8 cellular contexts compared by ENCODE assay signal in genomic region chr14:23566782-23567185, GRCh38. TPM values are rescaled to one million over a fixed set of nuclear protein-coding genes. Genes with fewer than 3 reads are reported as not detected.
DNase-seq lines count a peak whose midpoint lies in the region; ATAC-seq and TF ChIP-seq lines count a peak whose summit lies in the region.

No MANE protein-coding gene starts in this region.

- peak overlapping the region; percentile 95 for H2AFZ ChIP-seq in fibroblast of lung (ENCODE audit: low read length)

- H3K9me3 ChIP-seq in fibroblast of lung (ENCODE audit: control insufficient read depth, insufficient read depth, low read depth, low read length) (no peaks in the 10 kb centered on the region), ovary (no peaks in the 10 kb centered on the region)

- no peaks in the 10 kb centered on the region for H4K20me1 ChIP-seq in fibroblast of lung (ENCODE audit: control insufficient read depth, extremely low read depth, insufficient read depth, low read length)

- intact Hi-C loops in ovary (cut with DNase I), result loop anchor here in 1 of 4 donors (10.0 kb wide), 1 partner anchor 242 kb away; the partner anchor contains the start of gene PABPN1

- no peak for TF ChIP-seq POLR2A in ovary (IDR thresholded peaks at IDR 0.05)

- peak overlapping the region; percentile 55 to 70 (median 64) for H3K4me3 ChIP-seq in fibroblast of lung (replicated peaks in 1 of 4; ENCODE audit: control extremely low read depth in 1 of 4, insufficient read depth in 1 of 4, low read depth in 3 of 4, low read length in 4 of 4)
- H3K4me3 ChIP-seq in ovary, result peak overlapping the region; percentile 73

- peak overlapping the region; percentile 50 for H3K9ac ChIP-seq in fibroblast of lung (ENCODE audit: insufficient read depth, low read length)

- no peak for TF ChIP-seq EP300 in ovary (IDR thresholded peaks at IDR 0.05)

- WGBS in ovary, 3 donors, result 4 to 9% (median 6%) methylated on average over 5 of the region's 5 CpGs

- no peaks in the 10 kb centered on the region for H3K27me3 ChIP-seq in fibroblast of lung (ENCODE audit: control insufficient read depth, insufficient read depth, low read length)
- H3K27me3 ChIP-seq in ovary, result no peaks in the 10 kb centered on the region

- peak; percentile 63 for DNase-seq in AG20443 (ENCODE audit: low spot score)
- DNase-seq in RWPE1 (ENCODE audit: low spot score), result no peak
- DNase-seq in fibroblast of lung (ENCODE audit: low read depth in 2 of 2), result peak in 1 of 2 donors; percentile 28
- DNase-seq in ovary, result no peak
- DNase-seq in cerebellar nuclear complex (lab: John Stamatoyannopoulos, UW), result no peak
- no peak for DNase-seq in NCI-H2171 (lab: John Stamatoyannopoulos, UW)

- H3K4me1 ChIP-seq in fibroblast of lung (ENCODE audit: control insufficient read depth, extremely low read depth, insufficient read depth, low read length), result no peaks in the 10 kb centered on the region
- H3K4me1 ChIP-seq in ovary (ENCODE audit: insufficient read depth), result no peaks in the 10 kb centered on the region

- TF ChIP-seq CTCF in RWPE1 (conservative IDR thresholded peaks at IDR 0.05; ENCODE audit: low read depth) (no peak), fibroblast of lung (conservative IDR thresholded peaks at IDR 0.05 in 1 of 2, IDR thresholded peaks at IDR 0.05 in 1 of 2; ENCODE audit: low read depth in 1 of 2, low read length in 2 of 2) (peak; percentile 18 to 38), ovary (IDR thresholded peaks at IDR 0.05) (no peak)

- peak overlapping the region; percentile 98 for H3K4me2 ChIP-seq in fibroblast of lung (ENCODE audit: extremely low read depth, insufficient read depth, low read length)

- POLR2A ChIA-PET in RWPE1 (lab: Yijun Ruan, JAX; ENCODE audit: low non-redundant PET), result interaction anchor here (1.2 kb wide), 1 partner anchor 10 kb away, joined by 3 read pairs; no protein-coding TSS in a partner anchor

- H3K27ac ChIP-seq in RWPE1, result peak overlapping the region; percentile 80
- no peak overlapping the region for H3K27ac ChIP-seq in fibroblast of lung (ENCODE audit: insufficient read depth, low read length)
- peak overlapping the region; percentile 75 to 81 for H3K27ac ChIP-seq in ovary

- H3K79me2 ChIP-seq in fibroblast of lung (ENCODE audit: control insufficient read depth, insufficient read depth, low read length), result no peaks in the 10 kb centered on the region

- peak; percentile 13 for ATAC-seq in GM19467 (IDR thresholded peaks at IDR 0.05; ENCODE audit: unreplicated experiment)
- no peak for ATAC-seq in GM19463 (IDR thresholded peaks at IDR 0.05; ENCODE audit: unreplicated experiment)

- H3K36me3 ChIP-seq in fibroblast of lung (ENCODE audit: control insufficient read depth, insufficient read depth, low read length), result no peaks in the 10 kb centered on the region
- H3K36me3 ChIP-seq in ovary, result no peaks in the 10 kb centered on the region

- CTCF ChIA-PET in RWPE1 (lab: Yijun Ruan, JAX), result interaction anchor here (0.6 to 0.9 kb wide), 3 partner anchors 10 to 844 kb away, joined by 3 to 7 read pairs (median 3); no protein-coding TSS in a partner anchor

RNA-seq across cellular contexts. Expression of gene AP1G2, which starts 0.8 kb away (rescaled TPM):
- total RNA-seq in fibroblast of lung, result 5.6 and 9.2 TPM in 2 replicates
- polyA plus RNA-seq in fibroblast of lung, result 3.6 and 7.9 TPM in 2 replicates
- polyA plus RNA-seq in fibroblast of lung (2012), result 5.2 and 7.9 TPM in 2 replicates
- polyA minus RNA-seq in fibroblast of lung (ENCODE audit: low replicate concordance), result 47.3 and 80.7 TPM in 2 replicates
- total RNA-seq in ovary, result 100 to 1,000 TPM in 3 of 7 donors, 10 to 100 TPM in 4; 76.3 to 129 (median 92.8) TPM
- 10 to 100 TPM; 32.0 to 80.4 TPM for polyA plus RNA-seq in ovary

RNA-seq across cellular contexts. Expression of gene THTPA, which starts 10.7 kb away (rescaled TPM):
- total RNA-seq in fibroblast of lung (23.4 and 24.1 TPM in 2 replicates), ovary (10 to 100 TPM; 14.6 to 22.3 (median 19.6) TPM)
- polyA plus RNA-seq in fibroblast of lung (7.8 and 10.1 TPM in 2 replicates), ovary (10 to 100 TPM; 11.5 to 11.9 TPM)
- polyA plus RNA-seq in fibroblast of lung (2012), result 11.3 and 15.4 TPM in 2 replicates
- 63.8 and 98.7 TPM in 2 replicates for polyA minus RNA-seq in fibroblast of lung (ENCODE audit: low replicate concordance)

RNA-seq across cellular contexts. Expression of gene JPH4, which starts 11.8 kb away (rescaled TPM):
- total RNA-seq in fibroblast of lung (not detected in 2 replicates), ovary (10 to 100 TPM in 4 of 7 donors, 1 to 10 TPM in 3; 7.4 to 43.5 (median 10.1) TPM)
- polyA plus RNA-seq in fibroblast of lung (not detected in 2 replicates), ovary (10 to 100 TPM; 19.9 to 22.1 TPM)
- polyA plus RNA-seq in fibroblast of lung (2012), result not detected in 2 replicates
- not detected in 2 replicates for polyA minus RNA-seq in fibroblast of lung (ENCODE audit: low replicate concordance)

RNA-seq across cellular contexts. Expression of gene ZFHX2, which starts 15.2 kb away (rescaled TPM):
- total RNA-seq in fibroblast of lung, result 0.26 and 0.33 TPM in 2 replicates
- polyA plus RNA-seq in fibroblast of lung, result 0.11 TPM in 1 of 2 replicates, not detected in the other
- polyA plus RNA-seq in fibroblast of lung (2012), result 0.09 and 0.39 TPM in 2 replicates
- polyA minus RNA-seq in fibroblast of lung (ENCODE audit: low replicate concordance), result 0.55 and 1.3 TPM in 2 replicates
- total RNA-seq in ovary, result 1 to 10 TPM in 5 of 7 donors, under 1 TPM in 2; 0.48 to 2.3 (median 2.0) TPM
- polyA plus RNA-seq in ovary, result under 1 TPM; 0.34 to 0.63 TPM

Comparison
In these comparisons a context has a peak if more than half of its experiments do, and no peak if none do; other contexts are left out.
1. CTCF ChIP-seq: peak in fibroblast of lung (2 of 2); none in RWPE1 (single experiment) and ovary (0 of 3).